25 cellular contexts compared by ENCODE assay signal in genomic region chr14:92443741-92444140, GRCh38.
"Had no signal": no experiment of that assay in that cellular context is flagged by ENCODE, and none has a peak within 500 bp of the region (broad histone marks: within the 10 kb centered on the region; RNA-seq: fewer than 3 reads in every experiment).

No MANE protein-coding gene starts in this region.

- H3K27ac ChIP-seq: brain microvascular endothelial cell, foreskin keratinocyte, gastrocnemius medialis, WERI-Rb-1 had no signal

- DNase-seq: activated B cell treated with CpG ODN at 0.5 μM for 24 hours; activated CD4-positive, alpha-beta T cell treated with anti-CD3 and anti-CD28 coated beads for 48 hours; activated CD4-positive, alpha-beta T cell treated with anti-CD3 and anti-CD28 coated beads, Interleukin-2, amount 50 U/mL, for 1 hour; activated CD4-positive, alpha-beta T cell treated with anti-CD3 and anti-CD28 coated beads, Interleukin-2, amount 50 U/mL, for 48 hours; activated CD8-positive, alpha-beta memory T cell treated with anti-CD3 and anti-CD28 coated beads for 24 hours; activated CD8-positive, alpha-beta T cell treated with anti-CD3 and anti-CD28 coated beads for 36 hours; activated effector memory CD4-positive, alpha-beta T cell treated with Interleukin-2 at 50 U/mL for 16 hours; activated gamma-delta T cell treated with Interleukin-2 at 50 U/mL for 16 hours; activated naive CD4-positive, alpha-beta T cell treated with anti-CD3 and anti-CD28 coated beads, Interleukin-2, amount 50 U/mL, for 16 hours; activated naive CD4-positive, alpha-beta T cell treated with Interleukin-2 at 50 U/mL for 16 hours; activated T-cell treated with anti-CD3 and anti-CD28 coated beads, Interleukin-2, amount 50 U/mL, for 4 hours; amniotic stem cell; brain microvascular endothelial cell; cortex of kidney; dermis blood vessel endothelial cell; effector CD4-positive, alpha-beta T cell; effector memory CD8-positive, alpha-beta T cell; erythroblast; foreskin keratinocyte; gastrocnemius medialis; T-helper 1 cell; T-helper 17 cell; T1000; WERI-Rb-1 had no signal

- H3K27me3 ChIP-seq: brain microvascular endothelial cell, foreskin keratinocyte, gastrocnemius medialis had no signal

- H3K4me1 ChIP-seq: foreskin keratinocyte, gastrocnemius medialis had no signal

- H3K4me3 ChIP-seq: gastrocnemius medialis had no signal

- H3K36me3 ChIP-seq: brain microvascular endothelial cell, esophagus muscularis mucosa, gastrocnemius medialis, WERI-Rb-1 had no signal

- H3K9me3 ChIP-seq: gastrocnemius medialis had no signal
